ENCODE assay signal across 4 cellular contexts in genomic region chr2:74216642-74217041, GRCh38.
A peak's percentile ranks its signal among the peaks of the same experiment; 100 is the strongest.
TF ChIP-seq lines count a peak whose summit lies in the region.

No MANE protein-coding gene starts in this region.

TF ChIP-seq in HepG2, 621 proteins besides CTCF, POLR2A, EP300 and RAD21 (continues in another document):
- TF ChIP-seq TIGD3 (CRISPR knock-in tag; IDR thresholded peaks at IDR 0.05; ENCODE audit: borderline replicate concordance) = no peak
- TF ChIP-seq PHB2 (IDR thresholded peaks at IDR 0.05; ENCODE audit: partially characterized antibody) = no peak
- no peak for TF ChIP-seq ZNF513 (CRISPR knock-in tag; conservative IDR thresholded peaks at IDR 0.05)
- peak; percentile 74; the same call in 1 of the 2 replicates for TF ChIP-seq POLR2AphosphoS2 (IDR thresholded peaks at IDR 0.05; ENCODE audit: low read depth, low read length)
- TF ChIP-seq HES4 (CRISPR knock-in tag; IDR thresholded peaks at IDR 0.05; ENCODE audit: borderline replicate concordance) = no peak
- peak; percentile 27; the same call in 1 of the 2 replicates for TF ChIP-seq HNF4A (CRISPR knock-in tag; IDR thresholded peaks at IDR 0.05)
- TF ChIP-seq NFIC (IDR thresholded peaks at IDR 0.05; ENCODE audit: low read length) = no peak
- TF ChIP-seq POGZ (CRISPR knock-in tag; IDR thresholded peaks at IDR 0.05) = 0 out of 2 replicates have a peak, but pooled peaks have one; percentile 16
- TF ChIP-seq RFX5 (IDR thresholded peaks at IDR 0.05; ENCODE audit: low read depth, low read length) = no peak
- no peak for TF ChIP-seq ZNF660 (CRISPR knock-in tag; IDR thresholded peaks at IDR 0.05; ENCODE audit: borderline replicate concordance, low read depth)
- peak; percentile 97 for TF ChIP-seq ZNF121 (CRISPR knock-in tag; IDR thresholded peaks at IDR 0.05)
- TF ChIP-seq ZNF256 (CRISPR knock-in tag; conservative IDR thresholded peaks at IDR 0.05) = no peak

TF ChIP-seq in WTC11, 78 proteins besides CTCF, POLR2A, EP300 and RAD21:
- 0 out of 2 replicates have a peak, but pooled peaks have one; percentile 40 for TF ChIP-seq ZNF121 (CRISPR knock-in tag; IDR thresholded peaks at IDR 0.05)
- no peak for TF ChIP-seq ZMAT4 (CRISPR knock-in tag; IDR thresholded peaks at IDR 0.05)
- no peak for TF ChIP-seq TEAD4 (CRISPR knock-in tag; IDR thresholded peaks at IDR 0.05)

TF ChIP-seq in H1, 55 proteins besides CTCF, POLR2A, EP300 and RAD21:
- TF ChIP-seq NRF1 (IDR thresholded peaks at IDR 0.05; ENCODE audit: low read depth, low read length) = no peak
- peak; percentile 43 for TF ChIP-seq POLR2AphosphoS5 (IDR thresholded peaks at IDR 0.05; ENCODE audit: low read depth, low read length)

TF ChIP-seq in GM12891, 5 proteins besides CTCF, POLR2A, EP300 and RAD21:
- TF ChIP-seq PAX5 (IDR thresholded peaks at IDR 0.05; ENCODE audit: insufficient read depth, low read length, severe bottlenecking) (no peak), POLR2AphosphoS5 (IDR thresholded peaks at IDR 0.05; ENCODE audit: low read depth, low read length) (no peak), POU2F2 (IDR thresholded peaks at IDR 0.05; ENCODE audit: low read depth, low read length) (no peak), TAF1 (IDR thresholded peaks at IDR 0.05; ENCODE audit: low read depth, low read length) (no peak), SPI1 (IDR thresholded peaks at IDR 0.05; ENCODE audit: low read depth, low read length) (no peak)
